Comparison of ENCODE assay signal across 16 cellular contexts in genomic region chrX:103879339-103879738, GRCh38. TPM values are rescaled to one million over a fixed set of nuclear protein-coding genes. Genes with fewer than 3 reads are reported as not detected.
DNase-seq lines count a peak whose midpoint lies in the region; ATAC-seq and TF ChIP-seq lines count a peak whose summit lies in the region.
"Had no signal": no experiment of that assay in that cellular context is flagged by ENCODE, and none has a peak within 500 bp of the region (broad histone marks: within the 10 kb centered on the region; RNA-seq: fewer than 3 reads in every experiment).

No MANE protein-coding gene starts in this region.

- ATAC-seq in Panc1 (peak; percentile 56; the same call in 1 of the 2 replicates), HG03439 (IDR thresholded peaks at IDR 0.05; ENCODE audit: unreplicated experiment) (no peak)
- ATAC-seq: activated T-cell treated with anti-CD3 and anti-CD28 coated beads, Interleukin-2, amount 50 U/mL, for 4 hours had no signal

- no peaks in the 10 kb centered on the region; the same call in 1 of the 2 replicates for H3K4me1 ChIP-seq in Panc1 (ENCODE audit: control insufficient read depth, insufficient read depth, low read length)
- H3K4me1 ChIP-seq in CD4-positive, alpha-beta memory T cell (ENCODE audit: insufficient read depth, low read length): no peaks in the 10 kb centered on the region

- peaks cover 0 to 2% of the 10 kb centered on the region in 2 donors for H3K27me3 Mint-ChIP-seq in CD4-positive, alpha-beta memory T cell
- H3K27me3 Mint-ChIP-seq: activated CD4-positive, alpha-beta T cell treated with anti-CD3 and anti-CD28 coated beads, Interleukin-2, amount 10 ng/mL, durations not matched to agents 24 days and 14 days; dendritic cell treated with granulocyte-macrophage colony-stimulating factor and Interleukin-4, amounts not matched to agents 40 ng/mL and 50 ng/mL, for 4 days; progenitor cell of endocrine pancreas had no signal

- no peaks in the 10 kb centered on the region for H3K9me3 Mint-ChIP-seq in CD4-positive, alpha-beta memory T cell
- H3K9me3 Mint-ChIP-seq: activated T-cell treated with anti-CD3 and anti-CD28 coated beads, Interleukin-2, amount 50 U/mL, for 4 hours; dendritic cell treated with granulocyte-macrophage colony-stimulating factor and Interleukin-4, amounts not matched to agents 40 ng/mL and 50 ng/mL, for 4 days; immature natural killer cell had no signal

- H3K27ac Mint-ChIP-seq in CD4-positive, alpha-beta memory T cell: no peak overlapping the region
- H3K27ac Mint-ChIP-seq: activated CD4-positive, alpha-beta T cell treated with anti-CD3 and anti-CD28 coated beads, Interleukin-2, amount 10 ng/mL, durations not matched to agents 24 days and 14 days; CD8-positive, alpha-beta memory T cell; dendritic cell treated with granulocyte-macrophage colony-stimulating factor and Interleukin-4, amounts not matched to agents 40 ng/mL and 50 ng/mL, for 4 days; immature natural killer cell; progenitor cell of endocrine pancreas had no signal

- in situ Hi-C loops in Panc1 (cut with HindIII; ENCODE audit: low pct_unique_long_range_greater_than_20kb, low sequenced_read_pairs): no loop called here

- H3K27me3 ChIP-seq in Panc1 (ENCODE audit: control insufficient read depth, insufficient read depth, low read length): no peaks in the 10 kb centered on the region
- no peaks in the 10 kb centered on the region for H3K27me3 ChIP-seq in CD4-positive, alpha-beta memory T cell (ENCODE audit: insufficient read depth, low read length)

- DNase-seq in ELR (ENCODE audit: low read depth) (peak; percentile 60), Panc1 (ENCODE audit: low read depth, low spot score) (no peak), fibroblast of mammary gland (ENCODE audit: low read depth) (peak; percentile 45), renal cortical epithelial cell (ENCODE audit: low read depth) (peak; percentile 67), medulla oblongata (ENCODE audit: extremely low spot score) (no peak)
- no peak for DNase-seq in CD4-positive, alpha-beta memory T cell
- DNase-seq: activated CD4-positive, alpha-beta T cell treated with anti-CD3 and anti-CD28 coated beads, Interleukin-2, amount 10 ng/mL, durations not matched to agents 24 days and 14 days; activated T-cell treated with anti-CD3 and anti-CD28 coated beads, Interleukin-2, amount 50 U/mL, for 4 hours; amniotic stem cell; CD8-positive, alpha-beta memory T cell; immature natural killer cell; T-helper 2 cell had no signal

- no peak for TF ChIP-seq CTCF in Panc1 (IDR thresholded peaks at IDR 0.05)
- no peak for TF ChIP-seq CTCF in fibroblast of mammary gland (conservative IDR thresholded peaks at IDR 0.05; ENCODE audit: control insufficient read depth, insufficient read depth, low read depth, low read length)

- H3K4me3 ChIP-seq in Panc1 (ENCODE audit: low read depth in 2 of 2, low read length in 2 of 2) (no peak overlapping the region), fibroblast of mammary gland (ENCODE audit: control insufficient read depth, low read depth, low read length) (no peak overlapping the region)
- no peak overlapping the region for H3K4me3 ChIP-seq in CD4-positive, alpha-beta memory T cell (ENCODE audit: low read length in 2 of 2)
- H3K4me3 ChIP-seq: PC-9 had no signal

- POLR2A ChIA-PET in Panc1 (lab: Charles Lee): no interaction called here
- POLR2A ChIA-PET in CD4-positive, alpha-beta memory T cell (lab: Charles Lee; ENCODE audit: partially characterized antibody): no interaction called here

- no peak overlapping the region for H3K27ac ChIP-seq in Panc1 (ENCODE audit: low read length)
- no peak overlapping the region for H3K27ac ChIP-seq in CD4-positive, alpha-beta memory T cell (ENCODE audit: low read depth, low read length)
- H3K27ac ChIP-seq: PC-9 had no signal

- CTCF ChIA-PET in Panc1 (lab: Charles Lee): no interaction called here
- CTCF ChIA-PET in CD4-positive, alpha-beta memory T cell (lab: Charles Lee; ENCODE audit: partially characterized antibody): no interaction called here

- no peaks in the 10 kb centered on the region for H3K4me1 Mint-ChIP-seq in CD4-positive, alpha-beta memory T cell
- H3K4me1 Mint-ChIP-seq: activated CD4-positive, alpha-beta T cell treated with anti-CD3 and anti-CD28 coated beads, Interleukin-2, amount 10 ng/mL, durations not matched to agents 24 days and 14 days; CD8-positive, alpha-beta memory T cell; immature natural killer cell had no signal

- BruUV-seq in Panc1 (replicated peaks; lab: Mats Ljungman, UMichigan): no TSS peak

- no peak overlapping the region for H3K4me3 Mint-ChIP-seq in CD4-positive, alpha-beta memory T cell
- H3K4me3 Mint-ChIP-seq: activated CD4-positive, alpha-beta T cell treated with anti-CD3 and anti-CD28 coated beads, Interleukin-2, amount 10 ng/mL, durations not matched to agents 24 days and 14 days; activated T-cell treated with anti-CD3 and anti-CD28 coated beads, Interleukin-2, amount 50 U/mL, for 4 hours; CD8-positive, alpha-beta memory T cell; dendritic cell treated with granulocyte-macrophage colony-stimulating factor and Interleukin-4, amounts not matched to agents 40 ng/mL and 50 ng/mL, for 4 days; immature natural killer cell had no signal

- no peaks in the 10 kb centered on the region for H3K36me3 ChIP-seq in Panc1 (ENCODE audit: control insufficient read depth, insufficient read depth, low read length)
- no peaks in the 10 kb centered on the region for H3K36me3 ChIP-seq in CD4-positive, alpha-beta memory T cell (ENCODE audit: insufficient read depth, low read length)

- intact Hi-C loops in Panc1 (cut with micrococcal nuclease; ENCODE audit: unreplicated experiment): no loop called here
- intact Hi-C loops in CD4-positive, alpha-beta memory T cell (cut with micrococcal nuclease): no loop called here

- H3K36me3 Mint-ChIP-seq in CD4-positive, alpha-beta memory T cell: no peaks in the 10 kb centered on the region
- H3K36me3 Mint-ChIP-seq: CD8-positive, alpha-beta memory T cell had no signal

- H3K9me3 ChIP-seq in Panc1 (ENCODE audit: control insufficient read depth, insufficient read depth, low read depth, low read length): no peaks in the 10 kb centered on the region
- no peaks in the 10 kb centered on the region for H3K9me3 ChIP-seq in CD4-positive, alpha-beta memory T cell (ENCODE audit: control insufficient read depth in 1 of 2, low read length in 2 of 2)

RNA-seq across cellular contexts. Expression of gene RAB9B, which starts 47.3 kb away (rescaled TPM):
- total RNA-seq in Panc1 (2021; ENCODE audit: unreplicated experiment) (0.62 TPM), renal cortical epithelial cell (1.9 and 3.4 TPM in 2 replicates)
- polyA plus RNA-seq in Panc1 (2012; ENCODE audit: insufficient read length): 0.23 TPM
- under 1 TPM; 0.25 to 0.26 TPM for total RNA-seq in CD4-positive, alpha-beta memory T cell
- under 1 TPM; 0.15 to 0.21 TPM for polyA plus RNA-seq in CD4-positive, alpha-beta memory T cell
- total RNA-seq: PC-9 had no signal

Comparison
In these comparisons a context has a peak if more than half of its experiments do, and no peak if none do; other contexts are left out.
1. DNase-seq: peak in ELR (single experiment), fibroblast of mammary gland (single experiment) and renal cortical epithelial cell (single experiment); none in Panc1 (single experiment), medulla oblongata (single experiment) and CD4-positive, alpha-beta memory T cell (0 of 5).